Comparison of ENCODE assay signal across 8 cellular contexts in genomic region chr15:79897701-79898113, GRCh38. TPM values are rescaled to one million over a fixed set of nuclear protein-coding genes. Genes with fewer than 3 reads are reported as not detected.
DNase-seq lines count a peak whose midpoint lies in the region; ATAC-seq and TF ChIP-seq lines count a peak whose summit lies in the region.

No MANE protein-coding gene starts in this region.

- H2AK5ac ChIP-seq in mesenchymal stem cell (ENCODE audit: low read length, severe bottlenecking): no peak overlapping the region

- H3K9ac ChIP-seq in mesenchymal stem cell (ENCODE audit: low read length): peak overlapping the region; percentile 96

- no peak overlapping the region for H2BK5ac ChIP-seq in mesenchymal stem cell (ENCODE audit: low read depth, low read length, poor library complexity, severe bottlenecking)

- no peak overlapping the region for H2BK12ac ChIP-seq in mesenchymal stem cell (ENCODE audit: low read length in 2 of 2)

- no peak overlapping the region for H3K4me2 ChIP-seq in mesenchymal stem cell (ENCODE audit: low read length, poor library complexity, severe bottlenecking)

- H3K79me1 ChIP-seq in mesenchymal stem cell (replicated peaks; ENCODE audit: low read length, poor library complexity, severe bottlenecking): peaks cover 13% of the 10 kb centered on the region

- H3K9me3 Mint-ChIP-seq in activated T-helper 17 cell treated with anti-CD3 and anti-CD28 coated beads, Interleukin-2, amount 50 U/mL, for 72 hours: peaks cover 4% of the 10 kb centered on the region
- no peaks in the 10 kb centered on the region for H3K9me3 Mint-ChIP-seq in type B pancreatic cell

- peaks cover 41% of the 10 kb centered on the region for H3K4me1 Mint-ChIP-seq in activated T-helper 17 cell treated with anti-CD3 and anti-CD28 coated beads, Interleukin-2, amount 50 U/mL, for 72 hours
- H3K4me1 Mint-ChIP-seq in type B pancreatic cell (ENCODE audit: unreplicated experiment): peaks cover 24% of the 10 kb centered on the region

- peaks cover 0 to 30% (median 7%) of the 10 kb centered on the region in 12 donors for H3K4me1 ChIP-seq in heart left ventricle
- peaks cover 0 to 10% of the 10 kb centered on the region in 2 donors for H3K4me1 ChIP-seq in right atrium auricular region
- H3K4me1 ChIP-seq in mesenchymal stem cell (ENCODE audit: control insufficient read depth, insufficient read depth, low read depth, low read length): no peaks in the 10 kb centered on the region

- intact Hi-C loops in heart left ventricle (cut with DNase I): loop anchor here in 9 of 10 donors (1.0 to 10.0 kb wide), 7 partner anchors 25 to 277 kb away; partner anchors contain the start of genes FAH (in 1 of the 9) and ZFAND6 (in 1 of the 9)

- in situ Hi-C loops in GM13976 (cut with MboI; ENCODE audit: low sequenced_read_pairs, unreplicated experiment): loop anchor here (25.0 kb wide), 1 partner anchor 265 kb away; the partner anchor contains the start of gene FAH

- H3K4ac ChIP-seq in mesenchymal stem cell (ENCODE audit: low read depth in 1 of 2, low read length in 2 of 2): no peak overlapping the region

- H3K14ac ChIP-seq in mesenchymal stem cell (ENCODE audit: low read length in 2 of 2): no peak overlapping the region

- H3K27me3 ChIP-seq in heart left ventricle (no peaks in the 10 kb centered on the region), right atrium auricular region (no peaks in the 10 kb centered on the region), mesenchymal stem cell (ENCODE audit: control insufficient read depth in 1 of 2, insufficient read depth in 1 of 2, low read length in 2 of 2) (no peaks in the 10 kb centered on the region)

- H3K36me3 ChIP-seq in heart left ventricle: peaks cover 0 to 2% (median 0%) of the 10 kb centered on the region in 9 donors
- no peaks in the 10 kb centered on the region for H3K36me3 ChIP-seq in right atrium auricular region
- no peaks in the 10 kb centered on the region for H3K36me3 ChIP-seq in mesenchymal stem cell (ENCODE audit: control insufficient read depth in 1 of 2, insufficient read depth in 2 of 2, low read depth in 1 of 2, low read length in 2 of 2)

- H3K27ac ChIP-seq in heart left ventricle: peak overlapping the region in 9 of 12 donors; percentile 84 to 98 (median 93)
- peak overlapping the region in 1 of 2 donors; percentile 94 for H3K27ac ChIP-seq in right atrium auricular region
- H3K27ac ChIP-seq in mesenchymal stem cell (ENCODE audit: low read length, poor library complexity, severe bottlenecking): no peak overlapping the region

- DNase-seq in heart left ventricle: no peak
- DNase-seq in right atrium auricular region (ENCODE audit: low spot score): no peak
- no peak for DNase-seq in mesenchymal stem cell
- no peak for DNase-seq in type B pancreatic cell (ENCODE audit: extremely low spot score, unreplicated experiment)
- DNase-seq in GDM1 (lab: John Stamatoyannopoulos, UW): no peak
- DNase-seq in GM13976 (ENCODE audit: low spot score): no peak
- DNase-seq in activated effector memory CD4-positive, alpha-beta T cell treated with anti-CD3 and anti-CD28 coated beads, Interleukin-2, amount 50 U/mL, for 16 hours: no peak

- no peak overlapping the region for H2BK15ac ChIP-seq in mesenchymal stem cell (ENCODE audit: low read depth, poor library complexity, severe bottlenecking)

- H2AFZ ChIP-seq in mesenchymal stem cell (ENCODE audit: low read depth, low read length): no peak overlapping the region

- no peak overlapping the region for H3K23ac ChIP-seq in mesenchymal stem cell (ENCODE audit: low read length in 2 of 2)

- peaks cover 15% of the 10 kb centered on the region for H3K36me3 Mint-ChIP-seq in activated T-helper 17 cell treated with anti-CD3 and anti-CD28 coated beads, Interleukin-2, amount 50 U/mL, for 72 hours (ENCODE audit: low read depth)
- peaks cover 12% of the 10 kb centered on the region for H3K36me3 Mint-ChIP-seq in type B pancreatic cell

- H4K91ac ChIP-seq in mesenchymal stem cell (ENCODE audit: low read length): no peak overlapping the region

- H4K8ac ChIP-seq in mesenchymal stem cell (ENCODE audit: low read length): no peak overlapping the region

- H3K4me3 ChIP-seq in heart left ventricle: peak overlapping the region; percentile 64 to 92 (median 82)
- H3K4me3 ChIP-seq in right atrium auricular region: peak overlapping the region in 1 of 2 donors; percentile 76
- H3K4me3 ChIP-seq in mesenchymal stem cell (ENCODE audit: insufficient read depth in 1 of 2, low read depth in 1 of 2, low read length in 2 of 2): peak overlapping the region in 1 of 2 experiments; percentile 86

- peak overlapping the region; percentile 96 for H3K4me3 Mint-ChIP-seq in activated T-helper 17 cell treated with anti-CD3 and anti-CD28 coated beads, Interleukin-2, amount 50 U/mL, for 72 hours
- peak overlapping the region; percentile 92 for H3K4me3 Mint-ChIP-seq in type B pancreatic cell

- H3K27ac Mint-ChIP-seq in activated T-helper 17 cell treated with anti-CD3 and anti-CD28 coated beads, Interleukin-2, amount 50 U/mL, for 72 hours: peak overlapping the region; percentile 88
- H3K27ac Mint-ChIP-seq in type B pancreatic cell: peak overlapping the region; percentile 92

- no peaks in the 10 kb centered on the region for H3K9me3 ChIP-seq in heart left ventricle
- no peaks in the 10 kb centered on the region for H3K9me3 ChIP-seq in right atrium auricular region
- H3K9me3 ChIP-seq in mesenchymal stem cell (ENCODE audit: control insufficient read depth, low read length): no peaks in the 10 kb centered on the region

- H2BK120ac ChIP-seq in mesenchymal stem cell (ENCODE audit: low read depth, low read length): no peak overlapping the region

- no peak for TF ChIP-seq POLR2A in heart left ventricle (IDR thresholded peaks at IDR 0.05)

- no peak for ATAC-seq in heart left ventricle
- ATAC-seq in activated T-helper 17 cell treated with anti-CD3 and anti-CD28 coated beads, Interleukin-2, amount 50 U/mL, for 72 hours (replicated peaks): peak; percentile 65

- no peaks in the 10 kb centered on the region for H3K27me3 Mint-ChIP-seq in activated T-helper 17 cell treated with anti-CD3 and anti-CD28 coated beads, Interleukin-2, amount 50 U/mL, for 72 hours
- no peaks in the 10 kb centered on the region for H3K27me3 Mint-ChIP-seq in type B pancreatic cell

- H3K18ac ChIP-seq in mesenchymal stem cell (ENCODE audit: low read depth in 1 of 2, low read length in 2 of 2): no peak overlapping the region

- TF ChIP-seq CTCF in heart left ventricle (IDR thresholded peaks at IDR 0.05): no peak
- TF ChIP-seq CTCF in right atrium auricular region (IDR thresholded peaks at IDR 0.05): no peak
- no peak for TF ChIP-seq CTCF in type B pancreatic cell (conservative IDR thresholded peaks at IDR 0.05)
- no peak for TF ChIP-seq CTCF in GM13976 (IDR thresholded peaks at IDR 0.05; ENCODE audit: borderline replicate concordance, control extremely low read depth, extremely low read depth, insufficient read depth, missing control alignments)

- WGBS in heart left ventricle, 4 donors: 80 to 88% (median 86%) methylated on average over 6 of the region's 6 CpGs
- 97% methylated on average over 4 of the region's 6 CpGs for WGBS in mesenchymal stem cell

RNA-seq across cellular contexts. Expression of gene MTHFS, which starts 0.9 kb away (rescaled TPM):
- total RNA-seq in heart left ventricle (10 to 100 TPM in 6 of 9 donors, 1 to 10 TPM in 3; 5.7 to 24.1 (median 13.2) TPM), right atrium auricular region (10 to 100 TPM in 1 of 2 donors, 1 to 10 TPM in 1; 8.0 to 12.0 TPM), type B pancreatic cell (ENCODE audit: low replicate concordance) (22.7 and 27.6 TPM in 2 replicates)
- polyA plus RNA-seq in heart left ventricle: 10 to 100 TPM; 35.7 to 45.5 TPM
- 10 to 100 TPM; 20.3 to 29.2 TPM for total RNA-seq in activated T-helper 17 cell treated with anti-CD3 and anti-CD28 coated beads, Interleukin-2, amount 50 U/mL, for 72 hours
- 7.6 TPM for polyA plus RNA-seq in mesenchymal stem cell (2013, experiment 1 of 2)
- polyA plus RNA-seq in mesenchymal stem cell (2013, experiment 2 of 2): 7.9 TPM
